Comparison of ENCODE assay signal across 8 cellular contexts in genomic region chr2:32166115-32166549, GRCh38. TPM values are rescaled to one million over a fixed set of nuclear protein-coding genes. Genes with fewer than 3 reads are reported as not detected.
DNase-seq lines count a peak whose midpoint lies in the region; ATAC-seq and TF ChIP-seq lines count a peak whose summit lies in the region.

No MANE protein-coding gene starts in this region.

- peak overlapping the region; percentile 97 to 99 (median 98) for H3K4me3 Mint-ChIP-seq in T-cell

- DNase-seq in T-cell (peak in 1 of 34 experiments; percentile 3), fibroblast of the aortic adventitia (ENCODE audit: low read depth) (no peak), retinal pigment epithelial cell (ENCODE audit: low read depth) (no peak), glomerular visceral epithelial cell (ENCODE audit: extremely low spot score) (no peak)
- DNase-seq in stimulated activated CD4-positive, alpha-beta T cell treated with anti-CD3 and anti-CD28 coated beads, Interleukin-2, amount 100 ng/mL, for 48 hours = no peak

- H3K9me3 Mint-ChIP-seq in T-cell = no peaks in the 10 kb centered on the region

- no peaks in the 10 kb centered on the region for H3K27me3 Mint-ChIP-seq in T-cell

- CTCF ChIA-PET in T-cell (lab: Charles Lee) = interaction anchor here in 1 of 2 donors (0.6 to 1.2 kb wide), 4 partner anchors 102 to 128 kb away, joined by 3 to 9 read pairs (median 4); partner anchors contain the start of genes DPY30 and SPAST

- peaks cover 7% of the 10 kb centered on the region for H3K36me3 Mint-ChIP-seq in T-cell

- POLR2A ChIA-PET in T-cell (lab: Charles Lee) = interaction anchor here (0.5 to 1.1 kb wide), 5 partner anchors 9 to 1935 kb away, joined by 3 to 5 read pairs (median 3); partner anchors contain the start of genes DPY30 (in 1 of the 2) and LBH (in 1 of the 2)

- TF ChIP-seq CTCF in GM12875 (IDR thresholded peaks at IDR 0.05; ENCODE audit: borderline replicate concordance, insufficient read depth, low read depth, low read length) = no peak
- TF ChIP-seq CTCF in fibroblast of the aortic adventitia (IDR thresholded peaks at IDR 0.05; ENCODE audit: insufficient read depth, low read length) = no peak
- no peak for TF ChIP-seq CTCF in retinal pigment epithelial cell (conservative IDR thresholded peaks at IDR 0.05; ENCODE audit: low read depth, low read length)

- peak overlapping the region; percentile 94 to 98 for H3K27ac Mint-ChIP-seq in T-cell

- no peak for ATAC-seq in T-cell (replicated peaks in 1 of 4)
- no peak for ATAC-seq in GM18909 (IDR thresholded peaks at IDR 0.05; ENCODE audit: poor library complexity, unreplicated experiment)
- no peak for ATAC-seq in HG03342 (IDR thresholded peaks at IDR 0.05; ENCODE audit: unreplicated experiment)

- H3K4me3 ChIP-seq in GM12875 (ENCODE audit: low read depth, low read length) (peak overlapping the region; percentile 70), fibroblast of the aortic adventitia (ENCODE audit: low read depth, low read length) (peak overlapping the region; percentile 84), retinal pigment epithelial cell (ENCODE audit: low read length) (peak overlapping the region; percentile 99)

- peaks cover 27 to 41% (median 38%) of the 10 kb centered on the region in 3 donors for H3K4me1 Mint-ChIP-seq in T-cell

RNA-seq across cellular contexts. Expression of gene SLC30A6, which starts 0.5 kb away (rescaled TPM):
- total RNA-seq in T-cell (10 to 100 TPM; 13.2 to 19.2 (median 15.5) TPM), fibroblast of the aortic adventitia (ENCODE audit: low replicate concordance) (25.8 and 47.2 TPM in 2 replicates)
